25 cellular contexts compared by ENCODE assay signal in genomic region chr12:65658360-65658759, GRCh38.
DNase-seq lines count a peak whose midpoint lies in the region; ATAC-seq, FAIRE-seq and TF ChIP-seq lines count a peak whose summit lies in the region.
"Had no signal": no experiment of that assay in that cellular context is flagged by ENCODE, and none has a peak within 500 bp of the region (broad histone marks: within the 10 kb centered on the region; RNA-seq: fewer than 3 reads in every experiment).

No MANE protein-coding gene starts in this region.

- no peak overlapping the region for H4K5ac ChIP-seq in H1 (ENCODE audit: insufficient read length, low read depth, low read length)

- no peak for TF ChIP-seq EP300 in H1 (IDR thresholded peaks at IDR 0.05; ENCODE audit: borderline replicate concordance in 1 of 2, low read depth in 2 of 2, low read length in 2 of 2)

- no peak overlapping the region for H4K91ac ChIP-seq in H1 (replicated peaks; ENCODE audit: insufficient read length, low read length)

- H3K79me1 ChIP-seq in H1 (ENCODE audit: low read depth, low read length), result no peaks in the 10 kb centered on the region

- H2BK15ac ChIP-seq in H1 (ENCODE audit: low read length), result no peak overlapping the region

- no peak overlapping the region for H2BK5ac ChIP-seq in H1 (ENCODE audit: low read depth, low read length)

- no peaks in the 10 kb centered on the region for H3K9me3 Mint-ChIP-seq in osteocyte (ENCODE audit: unreplicated experiment)
- H3K9me3 Mint-ChIP-seq: T-helper 1 cell treated with Interleukin-12 subunit alpha and Interleukin-12 subunit beta and Interleukin-4 antibody, amounts not matched to agents 30 μg/mL and 1 μg/mL, for 36 hours had no signal

- H3K4me1 Mint-ChIP-seq in osteocyte (ENCODE audit: unreplicated experiment), result peaks cover 31% of the 10 kb centered on the region
- H3K4me1 Mint-ChIP-seq: CD4-positive, alpha-beta memory T cell had no signal

- H4K20me1 ChIP-seq in H1 (replicated peaks in 1 of 2; ENCODE audit: control insufficient read depth in 1 of 2, insufficient read depth in 2 of 2, low read length in 2 of 2), result no peaks in the 10 kb centered on the region
- H4K20me1 ChIP-seq: BLaER1 treated with 17β-estradiol and CSF1 and Interleukin-3, amounts not matched to agents 10 nM and 100 nM had no signal

- FAIRE-seq in H1 (lab: Jason Lieb, UNC), result no peak
- FAIRE-seq: A204.1, G401.6 had no signal

- H3K4me3 Mint-ChIP-seq in osteocyte (ENCODE audit: unreplicated experiment), result no peak overlapping the region
- H3K4me3 Mint-ChIP-seq: CD4-positive, alpha-beta memory T cell; T-helper 1 cell treated with Interleukin-12 subunit alpha and Interleukin-12 subunit beta and Interleukin-4 antibody, amounts not matched to agents 30 μg/mL and 1 μg/mL, for 36 hours had no signal

- no peak overlapping the region for H3K9ac ChIP-seq in H1 (replicated peaks in 1 of 4; ENCODE audit: extremely low read depth in 1 of 4, low read depth in 3 of 4, low read length in 3 of 4)

- H3K23me2 ChIP-seq in H1 (ENCODE audit: low read depth, low read length), result no peaks in the 10 kb centered on the region

- no peak overlapping the region for H3K4ac ChIP-seq in H1 (replicated peaks; ENCODE audit: insufficient read length, low read depth, low read length)

- H2BK12ac ChIP-seq in H1 (ENCODE audit: low read depth, low read length), result no peak overlapping the region

- CTCF ChIA-PET in HEK293 (lab: Yijun Ruan, JAX) (interaction anchor here (0.6 kb wide), 2 partner anchors 37 to 214 kb away, joined by 3 to 4 read pairs; no protein-coding TSS in a partner anchor), H1 (lab: Charles Lee; ENCODE audit: partially characterized antibody) (no interaction called here)

- H3K27me3 ChIP-seq in ACC112 (ENCODE audit: insufficient read depth, low read length), result no peaks in the 10 kb centered on the region
- no peaks in the 10 kb centered on the region for H3K27me3 ChIP-seq in RWPE2 (ENCODE audit: insufficient read depth, poor library complexity, severe bottlenecking)
- H3K27me3 ChIP-seq in H1 (replicated peaks in 1 of 4; ENCODE audit: control insufficient read depth in 3 of 4, extremely low read depth in 1 of 4, insufficient read depth in 3 of 4, low read length in 3 of 4), result no peaks in the 10 kb centered on the region; a peak in 1 of 7 replicates

- H2BK120ac ChIP-seq in H1 (replicated peaks; ENCODE audit: low read depth, low read length), result no peak overlapping the region

- H3K27ac ChIP-seq in ACC112 (ENCODE audit: low read depth, low read length) (peak overlapping the region; percentile 98), HEK293 (ENCODE audit: extremely low read depth, low read depth, low read length) (no peak overlapping the region), RWPE2 (ENCODE audit: poor library complexity, severe bottlenecking) (peak overlapping the region; percentile 100), H1 (ENCODE audit: low read depth, low read length) (no peak overlapping the region)

- TF ChIP-seq CTCF in HEK293 (tag by site-specific recombination; IDR thresholded peaks at IDR 0.05), result no peak
- TF ChIP-seq CTCF in RWPE2 (IDR thresholded peaks at IDR 0.05; ENCODE audit: poor library complexity, severe bottlenecking), result no peak
- TF ChIP-seq CTCF in H1 (IDR thresholded peaks at IDR 0.05; ENCODE audit: control extremely low read depth in 1 of 3, insufficient read depth in 1 of 3, low read depth in 1 of 3, low read length in 3 of 3), result no peak
- TF ChIP-seq CTCF in osteocyte (IDR thresholded peaks at IDR 0.05), result no peak

- H3K27me3 Mint-ChIP-seq in osteocyte (ENCODE audit: unreplicated experiment), result no peaks in the 10 kb centered on the region

- no peak for TF ChIP-seq RAD21 in H1 (IDR thresholded peaks at IDR 0.05 in 1 of 2, conservative IDR thresholded peaks at IDR 0.05 in 1 of 2; ENCODE audit: low read depth in 2 of 2, low read length in 2 of 2)

- H2AK5ac ChIP-seq in H1 (ENCODE audit: low read depth, low read length), result no peak overlapping the region

- TF ChIP-seq POLR2A in H1 (IDR thresholded peaks at IDR 0.05; ENCODE audit: control extremely low read depth in 1 of 2, low read depth in 2 of 2, low read length in 2 of 2), result no peak

- 96% methylated on average over 2 of the region's 2 CpGs; no CpG with 5 or more reads in 1 of the 2 experiments for WGBS in H1 (ENCODE audit: extremely low coverage in 1 of 2, insufficient coverage in 1 of 2, insufficient read length in 1 of 2, insufficient replicate concordance in 2 of 2, low coverage in 1 of 2, low lambda C conversion rate in 2 of 2, missing lambda C conversion rate in 1 of 2), 2 experiments

- no peak overlapping the region for H2BK20ac ChIP-seq in H1 (ENCODE audit: low read length)

- no peak overlapping the region for H3K14ac ChIP-seq in H1 (ENCODE audit: insufficient read length)

- no peaks in the 10 kb centered on the region for H3K36me3 ChIP-seq in ACC112 (ENCODE audit: insufficient read depth, low read length)
- no peaks in the 10 kb centered on the region for H3K36me3 ChIP-seq in HEK293 (ENCODE audit: control insufficient read depth in 2 of 2, insufficient read depth in 1 of 2, low read length in 2 of 2)
- no peaks in the 10 kb centered on the region for H3K36me3 ChIP-seq in RWPE2 (ENCODE audit: low read depth)
- H3K36me3 ChIP-seq in H1 (ENCODE audit: control insufficient read depth in 2 of 4, insufficient read depth in 4 of 4, low read length in 3 of 4), result no peaks in the 10 kb centered on the region
- H3K36me3 ChIP-seq: BLaER1 treated with 17β-estradiol and CSF1 and Interleukin-3, amounts not matched to agents 10 nM and 100 nM had no signal

- H3K4me3 ChIP-seq in ACC112 (ENCODE audit: low read depth, low read length), result no peak overlapping the region
- no peak overlapping the region for H3K4me3 ChIP-seq in HEK293 (ENCODE audit: low read depth, low read length)
- no peak overlapping the region for H3K4me3 ChIP-seq in RWPE2 (ENCODE audit: severe bottlenecking)
- no peak overlapping the region for H3K4me3 ChIP-seq in H1 (ENCODE audit: extremely low read depth in 1 of 4, insufficient read depth in 2 of 4, low read depth in 3 of 4, low read length in 4 of 4)
- H3K4me3 ChIP-seq: BLaER1 treated with 17β-estradiol and CSF1 and Interleukin-3, amounts not matched to agents 10 nM and 100 nM had no signal

- no peaks in the 10 kb centered on the region for H3K9me3 ChIP-seq in HEK293 (ENCODE audit: control insufficient read depth, insufficient read depth, low read depth, low read length)
- H3K9me3 ChIP-seq in RWPE2 (ENCODE audit: severe bottlenecking), result no peaks in the 10 kb centered on the region
- no peaks in the 10 kb centered on the region for H3K9me3 ChIP-seq in H1 (ENCODE audit: insufficient read depth in 2 of 2, low read depth in 1 of 2, low read length in 1 of 2)

- no peak overlapping the region for H3K18ac ChIP-seq in H1 (ENCODE audit: extremely low read depth, low read length)

- no peak overlapping the region for H3K4me2 ChIP-seq in H1 (ENCODE audit: insufficient read depth in 1 of 2, low read depth in 2 of 2, low read length in 2 of 2)

- H2AFZ ChIP-seq in ACC112 (ENCODE audit: low read length, unreplicated experiment) (no peak overlapping the region), H1 (ENCODE audit: low read length) (no peak overlapping the region)

- H3K4me1 ChIP-seq in ACC112 (ENCODE audit: control insufficient read depth, insufficient read depth, low read length, unreplicated experiment), result peaks cover 45% of the 10 kb centered on the region
- peaks cover 7% of the 10 kb centered on the region; the same call in 1 of the 2 replicates for H3K4me1 ChIP-seq in HEK293 (ENCODE audit: control insufficient read depth, insufficient read depth, low read length)
- peaks cover 38% of the 10 kb centered on the region for H3K4me1 ChIP-seq in RWPE2 (ENCODE audit: insufficient read depth, poor library complexity, severe bottlenecking)
- H3K4me1 ChIP-seq in H1 (replicated peaks in 1 of 4; ENCODE audit: control insufficient read depth in 3 of 4, insufficient read depth in 4 of 4, low read length in 3 of 4), result 0 out of 7 replicates have a peak, but pooled peaks cover 0 to 2% (median under 1%) of the 10 kb centered on the region in 4 experiments

- no peak overlapping the region for H3K56ac ChIP-seq in H1 (replicated peaks; ENCODE audit: insufficient read length, low read depth, low read length)

- no peak overlapping the region for H3K27ac Mint-ChIP-seq in osteocyte (ENCODE audit: unreplicated experiment)
- H3K27ac Mint-ChIP-seq: CD4-positive, alpha-beta memory T cell; T-helper 1 cell treated with Interleukin-12 subunit alpha and Interleukin-12 subunit beta and Interleukin-4 antibody, amounts not matched to agents 30 μg/mL and 1 μg/mL, for 36 hours had no signal

- POLR2A ChIA-PET in HEK293 (lab: Yijun Ruan, JAX) (no interaction called here), H1 (lab: Charles Lee; ENCODE audit: partially characterized antibody) (no interaction called here)

- no peaks in the 10 kb centered on the region for H3K36me3 Mint-ChIP-seq in osteocyte (ENCODE audit: unreplicated experiment)
- H3K36me3 Mint-ChIP-seq: CD4-positive, alpha-beta memory T cell had no signal

- no peak for ATAC-seq in RWPE2 (ENCODE audit: low read depth)

- no peak overlapping the region for H3K23ac ChIP-seq in H1 (ENCODE audit: insufficient read length)

- no peak for DNase-seq in RWPE2 (ENCODE audit: low spot score)
- no peak for DNase-seq in H1 (ENCODE audit: low read depth in 1 of 2, low spot score in 2 of 2)
- DNase-seq in kidney glomerular epithelial cell (lab: John Stamatoyannopoulos, UW), result no peak
- no peak for DNase-seq in osteocyte (ENCODE audit: extremely low spot score, unreplicated experiment)
- no peak for DNase-seq in C1 segment of cervical spinal cord (lab: John Stamatoyannopoulos, UW)
- no peak for DNase-seq in stimulated activated CD4-positive, alpha-beta T cell treated with anti-CD3 and anti-CD28 coated beads, Interleukin-4, amount 100 ng/mL, for 24 hours
- DNase-seq: AML-193; CD4-positive, alpha-beta memory T cell; COR-L47; GOT3; NCI-H1092 treated with DMSO at 0.1 percent for 48 hours; NCI-H1436; NCI-H187; NCI-H2081 treated with DMSO at 0.1 percent for 48 hours; NCI-H2171; NCI-H345; NCI-H510A treated with DMSO at 0.1 percent for 48 hours; RPMI8226; SHP77 had no signal

- no peak overlapping the region for H4K8ac ChIP-seq in H1 (ENCODE audit: extremely low read depth, insufficient read depth, low read length)

- peaks cover 3% of the 10 kb centered on the region for H3K79me2 ChIP-seq in ACC112 (ENCODE audit: control insufficient read depth, insufficient read depth, low read length, unreplicated experiment)
- no peaks in the 10 kb centered on the region for H3K79me2 ChIP-seq in H1 (ENCODE audit: control insufficient read depth in 1 of 2, insufficient read depth in 2 of 2, low read length in 2 of 2)

TF ChIP-seq in HEK293, 187 proteins besides CTCF, POLR2A, EP300 and RAD21:
- peak; percentile 77 for TF ChIP-seq ZNF133 (tag by site-specific recombination; IDR thresholded peaks at IDR 0.05)
- TF ChIP-seq ZSCAN30 (tag by site-specific recombination; IDR thresholded peaks at IDR 0.05), result no peak

TF ChIP-seq in H1, 55 proteins besides CTCF, POLR2A, EP300 and RAD21:
- TF ChIP-seq CEBPB (IDR thresholded peaks at IDR 0.05; ENCODE audit: low read depth, low read length), result 0 out of 2 replicates have a peak, but pooled peaks have one; percentile 20
- no peak for TF ChIP-seq CBX8 (IDR thresholded peaks at IDR 0.05; ENCODE audit: borderline replicate concordance, low read depth, low read length)
- no peak for TF ChIP-seq EGR1 (IDR thresholded peaks at IDR 0.05; ENCODE audit: borderline replicate concordance, low read depth, low read length)

Comparison
In these comparisons a context has a peak if more than half of its experiments do, and no peak if none do; other contexts are left out.
1. H3K27ac ChIP-seq: peak in ACC112 (single experiment) and RWPE2 (single experiment); none in HEK293 (single experiment) and H1 (single experiment).